In the genomic region with DNA sequence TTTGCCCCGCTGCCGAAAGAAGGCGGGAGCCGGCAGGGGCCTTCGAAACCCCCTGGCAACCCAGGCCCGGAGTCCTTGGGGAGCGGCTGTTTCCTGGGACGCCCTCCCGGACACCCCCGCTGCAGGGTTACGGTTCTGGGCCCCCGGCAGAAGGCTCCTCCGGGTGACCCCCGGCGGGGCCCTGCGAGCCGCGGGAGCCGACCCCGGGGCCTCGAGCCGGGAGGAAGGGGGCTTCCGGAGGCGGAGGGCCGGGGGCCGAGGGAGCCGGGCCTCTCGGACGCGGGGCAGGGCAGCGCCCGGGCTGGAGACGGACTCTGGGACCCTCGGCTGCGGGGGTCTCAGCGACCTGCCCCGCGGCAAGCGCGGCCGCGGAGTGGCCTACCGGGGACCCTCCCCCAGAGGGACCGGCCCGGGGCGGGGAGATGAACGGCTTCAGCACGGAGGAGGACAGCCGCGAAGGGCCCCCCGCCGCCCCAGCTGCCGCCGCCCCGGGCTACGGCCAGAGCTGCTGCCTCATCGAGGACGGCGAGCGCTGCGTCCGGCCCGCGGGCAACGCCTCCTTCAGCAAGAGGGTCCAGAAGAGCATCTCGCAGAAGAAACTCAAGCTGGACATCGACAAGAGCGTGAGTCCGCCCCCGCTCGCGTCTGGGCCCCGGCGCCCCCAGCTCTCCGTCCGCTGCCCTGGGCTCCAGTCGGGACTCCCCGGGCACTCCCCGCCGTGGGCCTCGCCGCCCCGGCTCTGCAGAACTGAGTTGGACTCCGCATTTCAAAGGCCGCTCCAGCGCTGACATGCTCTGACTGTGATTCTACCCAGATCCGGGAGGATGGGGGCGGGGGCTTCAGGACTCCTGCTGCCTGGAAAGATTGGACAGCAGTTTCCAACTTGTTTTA, we compare ENCODE assay signal across 1 cellular context.
TF ChIP-seq lines count a peak whose summit lies in the region.

No MANE protein-coding gene starts in this region.

TF ChIP-seq in HepG2, 621 proteins besides CTCF, POLR2A, EP300 and RAD21 (continued from another document and continues in another):
- TF ChIP-seq HOMEZ (CRISPR knock-in tag; IDR thresholded peaks at IDR 0.05; ENCODE audit: low read depth) (no peak), BRCA1 (CRISPR knock-in tag; IDR thresholded peaks at IDR 0.05) (no peak), SAP130 (CRISPR knock-in tag; IDR thresholded peaks at IDR 0.05; ENCODE audit: low read depth) (peak; percentile 62), ZNF605 (CRISPR knock-in tag; IDR thresholded peaks at IDR 0.05) (no peak), ZNF569 (CRISPR knock-in tag; IDR thresholded peaks at IDR 0.05; ENCODE audit: borderline replicate concordance) (no peak), PHF8 (CRISPR knock-in tag; IDR thresholded peaks at IDR 0.05) (peak; percentile 65), MXI1 (IDR thresholded peaks at IDR 0.05; ENCODE audit: borderline replicate concordance, low read depth, low read length) (no peak), BORCS8-MEF2B (CRISPR knock-in tag; IDR thresholded peaks at IDR 0.05) (no peak; the same call in 1 of the 2 replicates), ZNF543 (CRISPR knock-in tag; IDR thresholded peaks at IDR 0.05) (no peak), ZNF460 (CRISPR knock-in tag; IDR thresholded peaks at IDR 0.05; ENCODE audit: borderline replicate concordance) (no peak), TRIM22 (IDR thresholded peaks at IDR 0.05) (no peak), MBNL3 (CRISPR knock-in tag; conservative IDR thresholded peaks at IDR 0.05) (no peak), CCAR2 (optimal IDR thresholded peaks at IDR 0.05; ENCODE audit: low read depth, low read length) (no peak), SNRNP70 (IDR thresholded peaks at IDR 0.05; ENCODE audit: low read depth, low read length) (no peak), ZNF326 (CRISPR knock-in tag; IDR thresholded peaks at IDR 0.05; ENCODE audit: borderline replicate concordance) (no peak), THAP11 (CRISPR knock-in tag; IDR thresholded peaks at IDR 0.05) (no peak), ZNF558 (CRISPR knock-in tag; IDR thresholded peaks at IDR 0.05; ENCODE audit: borderline replicate concordance) (no peak), HOXA5 (CRISPR knock-in tag; IDR thresholded peaks at IDR 0.05) (no peak; the same call in 1 of the 2 replicates), HNRNPLL (IDR thresholded peaks at IDR 0.05; ENCODE audit: low read depth, low read length, poor library complexity, severe bottlenecking) (peak; percentile 26), PTBP1 (IDR thresholded peaks at IDR 0.05; ENCODE audit: low read depth, low read length, poor library complexity, severe bottlenecking) (no peak), ZSCAN5A (CRISPR knock-in tag; IDR thresholded peaks at IDR 0.05; ENCODE audit: borderline replicate concordance) (no peak), SUZ12 (IDR thresholded peaks at IDR 0.05; ENCODE audit: low read depth, low read length) (no peak), ATAD3A (CRISPR knock-in tag; IDR thresholded peaks at IDR 0.05) (no peak), ZNF850 (CRISPR knock-in tag; conservative IDR thresholded peaks at IDR 0.05) (no peak), ELF3 (CRISPR knock-in tag; IDR thresholded peaks at IDR 0.05) (no peak), ZNF512B (CRISPR knock-in tag; IDR thresholded peaks at IDR 0.05; ENCODE audit: borderline replicate concordance) (0 out of 2 replicates have a peak, but pooled peaks have one; percentile 30), ZNF597 (CRISPR knock-in tag; IDR thresholded peaks at IDR 0.05) (no peak), NBN (conservative IDR thresholded peaks at IDR 0.05) (no peak), CEBPG (CRISPR knock-in tag; IDR thresholded peaks at IDR 0.05) (no peak), ZNF232 (CRISPR knock-in tag; IDR thresholded peaks at IDR 0.05; ENCODE audit: borderline replicate concordance) (no peak), ZNF362 (CRISPR knock-in tag; IDR thresholded peaks at IDR 0.05; ENCODE audit: borderline replicate concordance) (no peak), ZNF761 (CRISPR knock-in tag; conservative IDR thresholded peaks at IDR 0.05) (no peak), PAX8 (CRISPR knock-in tag; IDR thresholded peaks at IDR 0.05; ENCODE audit: borderline replicate concordance) (no peak), E2F2 (CRISPR knock-in tag; IDR thresholded peaks at IDR 0.05; ENCODE audit: borderline replicate concordance) (no peak), TAF1 (CRISPR knock-in tag; IDR thresholded peaks at IDR 0.05) (peak; percentile 36; the same call in 1 of the 2 replicates), ZNF644 (CRISPR knock-in tag; IDR thresholded peaks at IDR 0.05; ENCODE audit: low read depth) (no peak), ZNF274 (CRISPR knock-in tag; IDR thresholded peaks at IDR 0.05) (no peak), ZKSCAN1 (IDR thresholded peaks at IDR 0.05; ENCODE audit: low read length) (no peak), FOXK1 (CRISPR knock-in tag; IDR thresholded peaks at IDR 0.05; ENCODE audit: borderline replicate concordance, low read depth) (no peak), IRX3 (CRISPR knock-in tag; IDR thresholded peaks at IDR 0.05; ENCODE audit: borderline replicate concordance, low read depth) (no peak), ZNF607 (CRISPR knock-in tag; IDR thresholded peaks at IDR 0.05; ENCODE audit: borderline replicate concordance) (no peak), EEA1 (CRISPR knock-in tag; IDR thresholded peaks at IDR 0.05; ENCODE audit: borderline replicate concordance) (no peak), CEBPB (IDR thresholded peaks at IDR 0.05; ENCODE audit: borderline replicate concordance, low read depth, low read length) (no peak)
- TF ChIP-seq, protein P1, sequence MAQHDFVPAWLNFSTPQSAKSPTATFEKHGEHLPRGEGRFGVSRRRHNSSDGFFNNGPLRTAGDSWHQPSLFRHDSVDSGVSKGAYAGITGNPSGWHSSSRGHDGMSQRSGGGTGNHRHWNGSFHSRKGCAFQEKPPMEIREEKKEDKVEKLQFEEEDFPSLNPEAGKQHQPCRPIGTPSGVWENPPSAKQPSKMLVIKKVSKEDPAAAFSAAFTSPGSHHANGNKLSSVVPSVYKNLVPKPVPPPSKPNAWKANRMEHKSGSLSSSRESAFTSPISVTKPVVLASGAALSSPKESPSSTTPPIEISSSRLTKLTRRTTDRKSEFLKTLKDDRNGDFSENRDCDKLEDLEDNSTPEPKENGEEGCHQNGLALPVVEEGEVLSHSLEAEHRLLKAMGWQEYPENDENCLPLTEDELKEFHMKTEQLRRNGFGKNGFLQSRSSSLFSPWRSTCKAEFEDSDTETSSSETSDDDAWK (CRISPR knock-in tag; IDR thresholded peaks at IDR 0.05), result no peak
- TF ChIP-seq, protein P2, sequence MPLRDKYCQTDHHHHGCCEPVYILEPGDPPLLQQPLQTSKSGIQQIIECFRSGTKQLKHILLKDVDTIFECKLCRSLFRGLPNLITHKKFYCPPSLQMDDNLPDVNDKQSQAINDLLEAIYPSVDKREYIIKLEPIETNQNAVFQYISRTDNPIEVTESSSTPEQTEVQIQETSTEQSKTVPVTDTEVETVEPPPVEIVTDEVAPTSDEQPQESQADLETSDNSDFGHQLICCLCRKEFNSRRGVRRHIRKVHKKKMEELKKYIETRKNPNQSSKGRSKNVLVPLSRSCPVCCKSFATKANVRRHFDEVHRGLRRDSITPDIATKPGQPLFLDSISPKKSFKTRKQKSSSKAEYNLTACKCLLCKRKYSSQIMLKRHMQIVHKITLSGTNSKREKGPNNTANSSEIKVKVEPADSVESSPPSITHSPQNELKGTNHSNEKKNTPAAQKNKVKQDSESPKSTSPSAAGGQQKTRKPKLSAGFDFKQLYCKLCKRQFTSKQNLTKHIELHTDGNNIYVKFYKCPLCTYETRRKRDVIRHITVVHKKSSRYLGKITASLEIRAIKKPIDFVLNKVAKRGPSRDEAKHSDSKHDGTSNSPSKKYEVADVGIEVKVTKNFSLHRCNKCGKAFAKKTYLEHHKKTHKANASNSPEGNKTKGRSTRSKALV (CRISPR knock-in tag; IDR thresholded peaks at IDR 0.05), result no peak
- TF ChIP-seq, protein P3, sequence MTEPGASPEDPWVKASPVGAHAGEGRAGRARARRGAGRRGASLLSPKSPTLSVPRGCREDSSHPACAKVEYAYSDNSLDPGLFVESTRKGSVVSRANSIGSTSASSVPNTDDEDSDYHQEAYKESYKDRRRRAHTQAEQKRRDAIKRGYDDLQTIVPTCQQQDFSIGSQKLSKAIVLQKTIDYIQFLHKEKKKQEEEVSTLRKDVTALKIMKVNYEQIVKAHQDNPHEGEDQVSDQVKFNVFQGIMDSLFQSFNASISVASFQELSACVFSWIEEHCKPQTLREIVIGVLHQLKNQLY (CRISPR knock-in tag; IDR thresholded peaks at IDR 0.05), result no peak
